In the genomic region with DNA sequence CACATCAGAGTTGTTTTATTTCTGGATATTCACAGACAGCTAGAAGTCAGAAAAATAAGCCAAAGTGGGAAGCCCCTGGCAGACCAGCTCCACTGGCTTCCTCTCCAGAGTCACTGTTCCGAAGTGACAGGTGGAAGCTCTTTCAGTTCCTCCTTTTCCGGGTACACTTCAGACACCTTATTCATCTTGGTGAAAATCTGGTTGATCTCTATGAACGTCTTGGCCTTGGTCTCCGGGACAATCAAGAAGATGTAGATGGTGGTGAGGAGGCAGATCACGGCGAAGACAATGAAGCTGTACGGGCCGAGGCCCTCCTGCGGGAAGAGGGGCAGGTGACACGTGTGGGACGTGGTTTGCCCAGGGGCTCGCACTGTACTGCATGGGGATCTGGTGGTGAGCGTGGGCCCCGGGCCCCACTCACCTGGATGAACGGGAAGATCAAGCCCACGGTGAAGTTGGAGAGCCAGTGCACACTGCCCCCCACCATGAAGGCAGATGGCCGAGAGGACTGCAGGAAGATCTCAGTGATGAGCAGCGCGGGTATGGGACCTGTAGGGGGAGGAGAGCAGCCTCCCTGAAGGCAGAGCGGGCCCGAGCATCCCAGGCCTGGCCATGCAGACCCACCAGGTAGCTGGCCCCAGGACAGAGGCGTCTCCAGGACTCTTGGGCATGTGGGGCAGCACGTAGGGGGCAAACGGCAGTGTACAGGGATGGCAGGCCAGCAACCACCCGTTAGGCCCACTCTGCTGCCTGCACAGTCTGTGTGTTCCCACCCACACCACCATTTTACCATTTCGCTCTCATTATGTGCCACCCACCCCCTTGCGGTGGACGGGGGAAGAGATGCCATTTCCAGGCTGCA, we compare ENCODE assay signal across 27 cellular contexts. TPM values are rescaled to one million over a fixed set of nuclear protein-coding genes. Genes with fewer than 3 reads are reported as not detected.
DNase-seq lines count a peak whose midpoint lies in the region; ATAC-seq, FAIRE-seq and TF ChIP-seq lines count a peak whose summit lies in the region.
"Had no signal": no experiment of that assay in that cellular context is flagged by ENCODE, and none has a peak within 500 bp of the region (broad histone marks: within the 10 kb centered on the region; RNA-seq: fewer than 3 reads in every experiment).

No MANE protein-coding gene starts in this region.

- H4K91ac ChIP-seq in H1 (replicated peaks; ENCODE audit: insufficient read length, low read length) = no peak overlapping the region

- H2BK12ac ChIP-seq in H1 (ENCODE audit: low read depth, low read length) = no peak overlapping the region

- WGBS in H1 (ENCODE audit: extremely low coverage in 1 of 2, insufficient coverage in 1 of 2, insufficient read length in 1 of 2, insufficient replicate concordance in 2 of 2, low coverage in 1 of 2, low lambda C conversion rate in 2 of 2, missing lambda C conversion rate in 1 of 2), 2 experiments = 89% methylated on average over 26 of the region's 28 CpGs; no CpG with 5 or more reads in 1 of the 2 experiments

- no peak overlapping the region for H2AK5ac ChIP-seq in H1 (ENCODE audit: low read depth, low read length)

- H3K27me3 Mint-ChIP-seq in stimulated activated memory B cell treated with anti-CD40 and anti-IgM and Interleukin-4, amounts not matched to agents 10 μg/mL and 1 μg/mL and 100 μg/mL, for 72 hours = peaks cover 17% of the 10 kb centered on the region

- H3K27ac Mint-ChIP-seq in stimulated activated memory B cell treated with anti-CD40 and anti-IgM and Interleukin-4, amounts not matched to agents 10 μg/mL and 1 μg/mL and 100 μg/mL, for 72 hours = peak overlapping the region; percentile 38
- H3K27ac Mint-ChIP-seq: activated naive CD8-positive, alpha-beta T cell treated with anti-CD3 and anti-CD28 coated beads, Interleukin-2, amount 10 ng/mL, durations not matched to agents 7 days and 5 days; activated T-helper 1 cell treated with anti-CD3 and anti-CD28 coated beads, Interleukin-12 subunit alpha, Interleukin-12 subunit beta, Interleukin-2, Interleukin-4 antibody, amounts not matched to agents 30 ng/mL and 10 ng/mL and 1 ng/mL, durations not matched to agents 14 hours and 24 hours and 36 hours; brain; GM23338; T-helper 17 cell had no signal

- ATAC-seq in GM21529 (IDR thresholded peaks at IDR 0.05; ENCODE audit: unreplicated experiment) = peak; percentile 65
- peak; percentile 56 for ATAC-seq in stimulated activated memory B cell treated with anti-CD40 and anti-IgM and Interleukin-4, amounts not matched to agents 10 μg/mL and 1 μg/mL and 100 μg/mL, for 72 hours
- ATAC-seq: activated CD4-positive, CD25-positive, alpha-beta regulatory T cell treated with anti-CD3 and anti-CD28 coated beads, Interleukin-2, amount 50 U/mL, for 24 hours; K562; T-helper 17 cell had no signal

- no peak for TF ChIP-seq EP300 in H1 (IDR thresholded peaks at IDR 0.05; ENCODE audit: borderline replicate concordance in 1 of 2, low read depth in 2 of 2, low read length in 2 of 2)

- H4K20me1 ChIP-seq in H1 (replicated peaks in 1 of 2; ENCODE audit: control insufficient read depth in 1 of 2, insufficient read depth in 2 of 2, low read length in 2 of 2) = peaks cover 0 to 2% of the 10 kb centered on the region in 2 experiments

- peaks cover 0 to 5% of the 10 kb centered on the region in 2 experiments; a peak in 1 of 4 replicates for H3K9me3 ChIP-seq in H1 (ENCODE audit: insufficient read depth in 2 of 2, low read depth in 1 of 2, low read length in 1 of 2)
- 0 out of 2 replicates have a peak, but pooled peaks cover 5% of the 10 kb centered on the region for H3K9me3 ChIP-seq in HAP-1

- peaks cover 18% of the 10 kb centered on the region for H3K36me3 Mint-ChIP-seq in stimulated activated memory B cell treated with anti-CD40 and anti-IgM and Interleukin-4, amounts not matched to agents 10 μg/mL and 1 μg/mL and 100 μg/mL, for 72 hours

- no peak for FAIRE-seq in H1 (lab: Jason Lieb, UNC)
- FAIRE-seq: D721Med, K562 had no signal

- peaks cover 19% of the 10 kb centered on the region for H3K9me3 Mint-ChIP-seq in stimulated activated memory B cell treated with anti-CD40 and anti-IgM and Interleukin-4, amounts not matched to agents 10 μg/mL and 1 μg/mL and 100 μg/mL, for 72 hours

- H3K36me3 ChIP-seq in H1 (ENCODE audit: control insufficient read depth in 2 of 4, insufficient read depth in 4 of 4, low read length in 3 of 4) = no peaks in the 10 kb centered on the region; a peak in 1 of 8 replicates
- no peaks in the 10 kb centered on the region for H3K36me3 ChIP-seq in HAP-1 (replicated peaks)

- H3K4me3 ChIP-seq in H1 (ENCODE audit: extremely low read depth in 1 of 4, insufficient read depth in 2 of 4, low read depth in 3 of 4, low read length in 4 of 4) (no peak overlapping the region), HAP-1 (no peak overlapping the region)
- H3K4me3 ChIP-seq: GM23338, K562, smooth muscle cell had no signal

- H3K23ac ChIP-seq in H1 (ENCODE audit: insufficient read length) = no peak overlapping the region

- no peak overlapping the region; the same call in 1 of the 2 replicates for H3K18ac ChIP-seq in H1 (ENCODE audit: extremely low read depth, low read length)

- in situ Hi-C loops in GM13977 (cut with MboI; ENCODE audit: low pct_unique_long_range_greater_than_20kb, low sequenced_read_pairs, unreplicated experiment) (no loop called here), HAP-1 (cut with MboI; ENCODE audit: low sequenced_read_pairs) (no loop called here)

- no peak overlapping the region; the same call in 1 of the 2 replicates for H2BK5ac ChIP-seq in H1 (ENCODE audit: low read depth, low read length)

- no peaks in the 10 kb centered on the region; a peak in 1 of 7 replicates for H3K27me3 ChIP-seq in H1 (replicated peaks in 1 of 4; ENCODE audit: control insufficient read depth in 3 of 4, extremely low read depth in 1 of 4, insufficient read depth in 3 of 4, low read length in 3 of 4)
- no peaks in the 10 kb centered on the region for H3K27me3 ChIP-seq in HAP-1 (ENCODE audit: low read depth)

- peaks cover 0 to 2% (median 0%) of the 10 kb centered on the region in 4 experiments; a peak in 2 of 7 replicates for H3K4me1 ChIP-seq in H1 (replicated peaks in 1 of 4; ENCODE audit: control insufficient read depth in 3 of 4, insufficient read depth in 4 of 4, low read length in 3 of 4)
- no peaks in the 10 kb centered on the region for H3K4me1 ChIP-seq in HAP-1

- H4K8ac ChIP-seq in H1 (ENCODE audit: extremely low read depth, insufficient read depth, low read length) = peak overlapping the region; percentile 74

- H3K56ac ChIP-seq in H1 (replicated peaks; ENCODE audit: insufficient read length, low read depth, low read length) = no peak overlapping the region

- POLR2A ChIA-PET in H1 (lab: Charles Lee; ENCODE audit: partially characterized antibody) = interaction anchor here (1.1 to 1.6 kb wide), 2 partner anchors 9 to 159 kb away, joined by 3 to 5 read pairs; partner anchors contain the start of gene ENO1

- TF ChIP-seq POLR2A in H1 (IDR thresholded peaks at IDR 0.05; ENCODE audit: control extremely low read depth in 1 of 2, low read depth in 2 of 2, low read length in 2 of 2) = no peak

- peaks cover 21% of the 10 kb centered on the region for H3K4me1 Mint-ChIP-seq in stimulated activated memory B cell treated with anti-CD40 and anti-IgM and Interleukin-4, amounts not matched to agents 10 μg/mL and 1 μg/mL and 100 μg/mL, for 72 hours
- H3K4me1 Mint-ChIP-seq: activated naive CD8-positive, alpha-beta T cell treated with anti-CD3 and anti-CD28 coated beads, Interleukin-2, amount 10 ng/mL, durations not matched to agents 7 days and 5 days; brain; T-helper 17 cell had no signal

- no peaks in the 10 kb centered on the region for H3K79me2 ChIP-seq in H1 (ENCODE audit: control insufficient read depth in 1 of 2, insufficient read depth in 2 of 2, low read length in 2 of 2)

- DNase-seq in GM13977 (ENCODE audit: low spot score) (peak; percentile 62), H1 (ENCODE audit: low read depth in 1 of 2, low spot score in 2 of 2) (no peak), HAP-1 (ENCODE audit: low spot score in 2 of 2) (no peak), NCI-H82 (lab: John Stamatoyannopoulos, UW) (no peak), C1 segment of cervical spinal cord (lab: John Stamatoyannopoulos, UW) (no peak)
- DNase-seq: activated naive CD8-positive, alpha-beta T cell treated with anti-CD3 and anti-CD28 coated beads, Interleukin-2, amount 10 ng/mL, durations not matched to agents 7 days and 5 days; AML-193; cortex of kidney; foreskin fibroblast; GF-D8; NCI-H1048; NCI-H2081; stimulated activated CD4-positive, alpha-beta T cell treated with anti-CD3 and anti-CD28 coated beads, Interleukin-4, amount 100 ng/mL, for 4 hours; T-helper 17 cell had no signal

- H3K79me1 ChIP-seq in H1 (ENCODE audit: low read depth, low read length) = no peaks in the 10 kb centered on the region

- H3K4me2 ChIP-seq in H1 (ENCODE audit: insufficient read depth in 1 of 2, low read depth in 2 of 2, low read length in 2 of 2) = no peak overlapping the region
- H3K4me2 ChIP-seq: GM23338, smooth muscle cell had no signal

- no peak overlapping the region for H3K14ac ChIP-seq in H1 (ENCODE audit: insufficient read length)

- no peak overlapping the region for H2BK15ac ChIP-seq in H1 (ENCODE audit: low read length)

- no peak for TF ChIP-seq RAD21 in H1 (IDR thresholded peaks at IDR 0.05 in 1 of 2, conservative IDR thresholded peaks at IDR 0.05 in 1 of 2; ENCODE audit: low read depth in 2 of 2, low read length in 2 of 2)

- no peak overlapping the region for H4K5ac ChIP-seq in H1 (ENCODE audit: insufficient read length, low read depth, low read length)

- TF ChIP-seq CTCF in GM13977 (IDR thresholded peaks at IDR 0.05; ENCODE audit: extremely low read depth, insufficient read depth, missing control alignments) = no peak
- peak in 1 of 3 experiments; percentile 4; a peak in 1 of 4 replicates for TF ChIP-seq CTCF in H1 (IDR thresholded peaks at IDR 0.05; ENCODE audit: control extremely low read depth in 1 of 3, insufficient read depth in 1 of 3, low read depth in 1 of 3, low read length in 3 of 3)

- no peak overlapping the region for H3K4me3 Mint-ChIP-seq in stimulated activated memory B cell treated with anti-CD40 and anti-IgM and Interleukin-4, amounts not matched to agents 10 μg/mL and 1 μg/mL and 100 μg/mL, for 72 hours
- H3K4me3 Mint-ChIP-seq: activated naive CD8-positive, alpha-beta T cell treated with anti-CD3 and anti-CD28 coated beads, Interleukin-2, amount 10 ng/mL, durations not matched to agents 7 days and 5 days; activated T-helper 1 cell treated with anti-CD3 and anti-CD28 coated beads, Interleukin-12 subunit alpha, Interleukin-12 subunit beta, Interleukin-2, Interleukin-4 antibody, amounts not matched to agents 30 ng/mL and 10 ng/mL and 1 ng/mL, durations not matched to agents 14 hours and 24 hours and 36 hours; brain; GM23338; T-helper 17 cell had no signal

- CTCF ChIA-PET in H1 (lab: Charles Lee; ENCODE audit: partially characterized antibody) = interaction anchor here (0.9 to 3.7 kb wide), 12 partner anchors 11 to 87 kb away, joined by 3 to 16 read pairs (median 4); no protein-coding TSS in a partner anchor

- H3K4ac ChIP-seq in H1 (replicated peaks; ENCODE audit: insufficient read length, low read depth, low read length) = no peak overlapping the region

- no peak overlapping the region for H2AFZ ChIP-seq in H1 (ENCODE audit: low read length)
- H2AFZ ChIP-seq: GM23338 had no signal

- H2BK120ac ChIP-seq in H1 (replicated peaks; ENCODE audit: low read depth, low read length) = no peak overlapping the region

- no peaks in the 10 kb centered on the region for H3K23me2 ChIP-seq in H1 (ENCODE audit: low read depth, low read length)

- no peak overlapping the region for H3K9ac ChIP-seq in H1 (replicated peaks in 1 of 4; ENCODE audit: extremely low read depth in 1 of 4, low read depth in 3 of 4, low read length in 3 of 4)

- no peak overlapping the region for H2BK20ac ChIP-seq in H1 (ENCODE audit: low read length)

- no peak overlapping the region for H3K27ac ChIP-seq in H1 (ENCODE audit: low read depth, low read length)

RNA-seq across cellular contexts. Expression of gene SLC2A7, which starts 11.5 kb away (rescaled TPM):
- total RNA-seq in H1 (2021; fragmentation: NEBNext Ultra II Directional; extraction: Animal tissue kit (Norgen Biotek cat#: 25700)) = not detected in 2 replicates
- not detected in 2 replicates for polyA plus RNA-seq in H1 (2011; rRNA removed)
- not detected for polyA plus RNA-seq in H1 (2011; cell fraction: cytosol; rRNA removed)
- polyA plus RNA-seq in H1 (2011; cell fraction: nucleus; rRNA removed) = not detected
- polyA plus RNA-seq in H1 (2012, experiment 1 of 2) = not detected in 4 replicates
- not detected for polyA plus RNA-seq in H1 (2012, experiment 2 of 2)
- not detected for polyA plus RNA-seq in H1 (2013, experiment 1 of 2)
- not detected for polyA plus RNA-seq in H1 (2013, experiment 2 of 2)
- polyA minus RNA-seq in H1 (2011; rRNA and poly(A)+ RNA removed) = not detected in 2 replicates
- not detected for polyA minus RNA-seq in H1 (2011; cell fraction: cytosol; rRNA and poly(A)+ RNA removed)
- polyA minus RNA-seq in H1 (2011; cell fraction: nucleus; rRNA and poly(A)+ RNA removed) = not detected
- total RNA-seq: activated T-helper 1 cell treated with anti-CD3 and anti-CD28 coated beads, Interleukin-12 subunit alpha, Interleukin-12 subunit beta, Interleukin-2, Interleukin-4 antibody, amounts not matched to agents 30 ng/mL and 10 ng/mL and 1 ng/mL, durations not matched to agents 14 hours and 24 hours and 36 hours; GM23338; K562; mesenteric fat pad; NCI-H460; smooth muscle cell; T-helper 17 cell; temporal lobe had no signal
- polyA plus RNA-seq: GM23338, K562, neural cell, smooth muscle cell had no signal

RNA-seq across cellular contexts. Expression of gene SLC2A5, which starts 31.7 kb away (rescaled TPM):
- total RNA-seq in H1 (2021; fragmentation: NEBNext Ultra II Directional; extraction: Animal tissue kit (Norgen Biotek cat#: 25700)) = not detected in 2 replicates
- polyA plus RNA-seq in H1 (2011; rRNA removed) = 0.12 and 0.14 TPM in 2 replicates
- 0.12 TPM for polyA plus RNA-seq in H1 (2011; cell fraction: cytosol; rRNA removed)
- polyA plus RNA-seq in H1 (2011; cell fraction: nucleus; rRNA removed) = 0.27 TPM
- 0.06 to 0.08 TPM (median 0.08 TPM) in 3 of 4 replicates, not detected in the other for polyA plus RNA-seq in H1 (2012, experiment 1 of 2)
- not detected for polyA plus RNA-seq in H1 (2012, experiment 2 of 2)
- 0.06 TPM for polyA plus RNA-seq in H1 (2013, experiment 1 of 2)
- polyA plus RNA-seq in H1 (2013, experiment 2 of 2) = 0.04 TPM
- 0.03 and 0.07 TPM in 2 replicates for polyA minus RNA-seq in H1 (2011; rRNA and poly(A)+ RNA removed)
- polyA minus RNA-seq in H1 (2011; cell fraction: cytosol; rRNA and poly(A)+ RNA removed) = not detected
- 0.10 TPM for polyA minus RNA-seq in H1 (2011; cell fraction: nucleus; rRNA and poly(A)+ RNA removed)
- total RNA-seq: activated naive CD8-positive, alpha-beta T cell treated with anti-CD3 and anti-CD28 coated beads, Interleukin-2, amount 10 ng/mL, durations not matched to agents 7 days and 5 days; K562; NCI-H460 had no signal
- polyA plus RNA-seq: GM23338, neural cell, smooth muscle cell had no signal
